ENCODE assay signal across 8 cellular contexts in genomic region chr2:8525582-8526402, GRCh38.
DNase-seq lines count a peak whose midpoint lies in the region; ATAC-seq lines count a peak whose summit lies in the region.

No MANE protein-coding gene starts in this region.

- H3K27ac ChIP-seq in epithelial cell of prostate (no peak overlapping the region), muscle layer of duodenum (ENCODE audit: low read length) (peak overlapping the region; percentile 4)

- peaks cover 8 to 12% of the 10 kb centered on the region in 2 donors for H3K4me1 ChIP-seq in muscle layer of duodenum (ENCODE audit: control insufficient read depth in 1 of 2, insufficient read depth in 2 of 2, low read length in 2 of 2)

- no peaks in the 10 kb centered on the region for H3K27me3 ChIP-seq in muscle layer of duodenum (ENCODE audit: low read depth, low read length)

- DNase-seq in GDM1 (lab: John Stamatoyannopoulos, UW) (peak; percentile 31), HUDEP-2 (lab: John Stamatoyannopoulos, UW; ENCODE audit: unreplicated experiment in 76 of 76) (peak in 75 of 76 experiments; percentile 35 to 99 (median 95)), OCI-M1 (lab: John Stamatoyannopoulos, UW) (peak; percentile 98), epithelial cell of prostate (ENCODE audit: low read depth, low spot score) (peak; percentile 22), NCI-H524 treated with DMSO at 0.1 percent for 48 hours (lab: John Stamatoyannopoulos, UW) (no peak)
- no peak for DNase-seq in activated CD4-positive, alpha-beta T cell treated with anti-CD3 and anti-CD28 coated beads for 48 hours

- H3K4me3 ChIP-seq in muscle layer of duodenum (ENCODE audit: low read depth in 1 of 2, low read length in 2 of 2), result no peak overlapping the region

- ATAC-seq in GM21528 (IDR thresholded peaks at IDR 0.05; ENCODE audit: low FRiP score, unreplicated experiment), result peak; percentile 60

- H3K36me3 ChIP-seq in muscle layer of duodenum (ENCODE audit: control insufficient read depth in 1 of 2, insufficient read depth in 2 of 2, low read length in 2 of 2), result no peaks in the 10 kb centered on the region

- H3K9me3 ChIP-seq in muscle layer of duodenum (ENCODE audit: control insufficient read depth in 1 of 2, low read length in 2 of 2), result no peaks in the 10 kb centered on the region

Comparison
In these comparisons a context has a peak if more than half of its experiments do, and no peak if none do; other contexts are left out.
1. DNase-seq: peak in GDM1 (single experiment), HUDEP-2 (75 of 76), OCI-M1 (single experiment) and epithelial cell of prostate (single experiment); none in activated CD4-positive, alpha-beta T cell treated with anti-CD3 and anti-CD28 coated beads for 48 hours (single experiment) and NCI-H524 treated with DMSO at 0.1 percent for 48 hours (single experiment).